In the genomic region with DNA sequence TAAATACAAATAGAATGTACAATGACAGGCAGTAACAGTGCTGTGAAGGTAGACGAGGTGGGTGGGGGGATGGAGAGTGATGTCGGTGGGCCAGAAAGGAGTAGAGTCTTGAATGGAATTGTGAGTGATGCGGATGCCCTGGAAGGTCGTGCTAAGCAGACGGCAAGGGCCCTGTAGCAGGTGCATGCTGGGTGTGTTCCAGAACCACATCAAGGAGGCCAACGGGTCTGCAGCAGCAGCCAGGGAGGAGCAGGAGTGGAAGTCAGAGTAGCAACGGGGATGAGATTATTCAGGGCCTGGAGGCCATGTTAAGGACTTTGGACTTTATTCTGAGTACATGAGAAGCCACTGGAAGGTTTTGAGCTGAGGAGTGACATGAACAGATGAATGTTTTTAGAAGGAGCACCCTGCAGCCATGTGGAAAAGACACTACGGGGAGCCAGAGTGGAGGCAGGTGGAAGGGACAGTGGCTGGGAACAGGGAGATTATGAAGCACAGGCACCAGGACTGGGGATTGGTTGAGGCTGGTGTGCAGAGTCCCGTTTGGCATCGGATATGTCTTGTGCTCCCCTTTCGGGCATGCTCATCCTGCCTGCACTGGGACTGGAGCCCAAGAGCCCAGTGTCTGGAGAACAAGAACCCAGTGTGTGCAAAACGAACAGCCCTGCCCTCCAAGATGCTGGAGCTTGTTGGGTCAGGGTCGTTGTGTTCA, we compare ENCODE assay signal across 12 cellular contexts.
"Had no signal": no experiment of that assay in that cellular context is flagged by ENCODE, and none has a peak within 500 bp of the region (broad histone marks: within the 10 kb centered on the region; RNA-seq: fewer than 3 reads in every experiment).

No MANE protein-coding gene starts in this region.

- ATAC-seq: activated CD4-positive, alpha-beta T cell treated with anti-CD3 and anti-CD28 coated beads for 36 hours; activated CD8-positive, alpha-beta T cell treated with anti-CD3 and anti-CD28 coated beads, Interleukin-2, amount 10 ng/mL, durations not matched to agents 7 days and 5 days; heart left ventricle; stimulated activated naive CD8-positive, alpha-beta T cell treated with anti-CD3 and anti-CD28 coated beads, Interleukin-15, amount 100 ng/mL, for 72 hours had no signal

- DNase-seq: activated CD4-positive, alpha-beta T cell treated with anti-CD3 and anti-CD28 coated beads for 36 hours; activated CD8-positive, alpha-beta memory T cell treated with anti-CD3 and anti-CD28 coated beads, Interleukin-2, amount 50 U/mL, for 48 hours; activated CD8-positive, alpha-beta T cell treated with anti-CD3 and anti-CD28 coated beads, Interleukin-2, amount 10 ng/mL, durations not matched to agents 7 days and 5 days; activated naive CD4-positive, alpha-beta T cell treated with anti-CD3 and anti-CD28 coated beads for 36 hours; esophagus squamous epithelium; foreskin fibroblast; heart left ventricle; left ventricle myocardium inferior; stimulated activated CD4-positive, alpha-beta T cell treated with anti-CD3 and anti-CD28 coated beads, Interleukin-4, amount 100 ng/mL, for 4 hours; stimulated activated naive CD8-positive, alpha-beta T cell treated with anti-CD3 and anti-CD28 coated beads, Interleukin-15, amount 100 ng/mL, for 72 hours had no signal

- H3K27ac ChIP-seq: heart left ventricle, left ventricle myocardium inferior, neutrophil, vagina had no signal
